In genomic region chr4:913280-913618, GRCh38 we compare ENCODE assay signal across 15 cellular contexts.
"Had no signal": no experiment of that assay in that cellular context is flagged by ENCODE, and none has a peak within 500 bp of the region (broad histone marks: within the 10 kb centered on the region; RNA-seq: fewer than 3 reads in every experiment).

No MANE protein-coding gene starts in this region.

- H3K4me3 ChIP-seq: colonic mucosa, lung, suprapubic skin had no signal

- H3K27me3 ChIP-seq: colonic mucosa, suprapubic skin had no signal

- ATAC-seq: stimulated activated naive CD8-positive, alpha-beta T cell treated with anti-CD3 and anti-CD28 coated beads, Interleukin-15, amount 100 ng/mL, for 72 hours had no signal

- H3K4me1 ChIP-seq: colonic mucosa, suprapubic skin had no signal

- DNase-seq: activated CD4-positive, alpha-beta T cell treated with anti-CD3 and anti-CD28 coated beads, Interleukin-2, amount 50 U/mL, for 1 hour; activated CD8-positive, alpha-beta memory T cell treated with anti-CD3 and anti-CD28 coated beads for 24 hours; activated CD8-positive, alpha-beta memory T cell treated with anti-CD3 and anti-CD28 coated beads, Interleukin-2, amount 50 U/mL, for 48 hours; activated naive CD8-positive, alpha-beta T cell treated with anti-CD3 and anti-CD28 coated beads for 36 hours; central memory CD4-positive, alpha-beta T cell; endodermal cell; foreskin melanocyte; midbrain; occipital lobe; retina; stimulated activated naive CD8-positive, alpha-beta T cell treated with anti-CD3 and anti-CD28 coated beads, Interleukin-15, amount 100 ng/mL, for 72 hours; trophoblast cell had no signal

- H3K9me3 ChIP-seq: colonic mucosa, suprapubic skin had no signal
